ENCODE assay signal across 21 cellular contexts in genomic region chr20:32126919-32127318, GRCh38. TPM values are rescaled to one million over a fixed set of nuclear protein-coding genes. Genes with fewer than 3 reads are reported as not detected.
DNase-seq lines count a peak whose midpoint lies in the region; ATAC-seq, FAIRE-seq and TF ChIP-seq lines count a peak whose summit lies in the region.
"Had no signal": no experiment of that assay in that cellular context is flagged by ENCODE, and none has a peak within 500 bp of the region (broad histone marks: within the 10 kb centered on the region; RNA-seq: fewer than 3 reads in every experiment).

No MANE protein-coding gene starts in this region.

- CTCF ChIA-PET in K562 (lab: Yijun Ruan, JAX; ENCODE audit: low intra/inter-chr PET ratio) = no interaction called here

- no peak for FAIRE-seq in K562 (lab: Jason Lieb, UNC)
- FAIRE-seq: A549, D721Med, GM12892, GM18507 had no signal

- peak; percentile 46 for DNase-seq in NCI-H82 (lab: John Stamatoyannopoulos, UW)
- no peak for DNase-seq in NCI-H82 treated with DMSO at 0.1 percent for 48 hours (lab: John Stamatoyannopoulos, UW; ENCODE audit: unreplicated experiment)
- no peak for DNase-seq in K562 (ENCODE audit: extremely low read depth in 1 of 4, low spot score in 3 of 4)
- peak; percentile 14 for DNase-seq in islet precursor cell
- DNase-seq in HT-29 (ENCODE audit: low spot score) = no peak
- DNase-seq in tibial artery = no peak
- DNase-seq in NCI-H446 (lab: John Stamatoyannopoulos, UW) = no peak
- DNase-seq: AML-193; CD4-positive, alpha-beta T cell; DMS153; DMS79; GDM1; HCEC 1CT; IMR-90 had no signal

- ATAC-seq in K562 = no peak
- ATAC-seq: A549 had no signal

- POLR2A ChIA-PET in K562 (lab: Yijun Ruan, JAX) = no interaction called here

- in situ Hi-C loops in K562 (cut with MboI) = no loop called here

- no peak overlapping the region for H3K9ac ChIP-seq in K562 (ENCODE audit: insufficient read depth in 1 of 2, low read depth in 2 of 2, low read length in 2 of 2)

- no peaks in the 10 kb centered on the region for H3K4me1 ChIP-seq in K562 (replicated peaks in 1 of 2; ENCODE audit: control insufficient read depth in 2 of 2, insufficient read depth in 2 of 2, low read length in 2 of 2)
- peaks cover 0 to 10% (median 0%) of the 10 kb centered on the region in 4 donors for H3K4me1 ChIP-seq in tibial artery
- H3K4me1 ChIP-seq: A549, Caco-2 had no signal

- H4K20me1 ChIP-seq in K562 (replicated peaks; ENCODE audit: control insufficient read depth, insufficient read depth, low read length) = peaks cover 22% of the 10 kb centered on the region

- peaks cover 58% of the 10 kb centered on the region for H3K79me2 ChIP-seq in K562 (ENCODE audit: control insufficient read depth, insufficient read depth, low read length)

- H3K9me3 ChIP-seq in K562 (replicated peaks; ENCODE audit: control insufficient read depth, insufficient read depth, low read depth, low read length) = no peaks in the 10 kb centered on the region
- H3K9me3 ChIP-seq in tibial artery = no peaks in the 10 kb centered on the region
- H3K9me3 ChIP-seq: A549, Caco-2 had no signal

- no peak for TF ChIP-seq POLR2A in K562 (conservative IDR thresholded peaks at IDR 0.05)

- H3K4me3 ChIP-seq in K562 = no peak overlapping the region
- H3K4me3 ChIP-seq in tibial artery = no peak overlapping the region
- H3K4me3 ChIP-seq: A549 had no signal

- no peaks in the 10 kb centered on the region for H3K27me3 ChIP-seq in K562 (ENCODE audit: control insufficient read depth in 2 of 2, insufficient read depth in 2 of 2, low read length in 2 of 2)
- no peaks in the 10 kb centered on the region for H3K27me3 ChIP-seq in tibial artery

- intact Hi-C loops in K562 (cut with micrococcal nuclease) = no loop called here
- intact Hi-C loops in tibial artery (cut with DNase I; ENCODE audit: low total_unique reads) = no loop called here

- WGBS in K562 (ENCODE audit: insufficient coverage, low coverage, missing lambda C conversion rate) = 88% methylated on average over 8 of the region's 8 CpGs

- H3K27ac ChIP-seq in K562 (ENCODE audit: extremely low read depth, low read depth, low read length) (no peak overlapping the region), tibial artery (no peak overlapping the region)
- H3K27ac ChIP-seq: 22Rv1, A549, C4-2B had no signal

- no peak for TF ChIP-seq RAD21 in K562 (CRISPR knock-in tag; conservative IDR thresholded peaks at IDR 0.05 in 1 of 2, IDR thresholded peaks at IDR 0.05 in 1 of 2)

- no peak overlapping the region for H2AFZ ChIP-seq in K562 (ENCODE audit: low read depth, low read length)

- no TSS peak for BruUV-seq in K562 (replicated peaks; lab: Mats Ljungman, UMichigan)

- H3K9me1 ChIP-seq in K562 (ENCODE audit: control insufficient read depth, insufficient read depth, low read length) = no peaks in the 10 kb centered on the region

- H3K4me2 ChIP-seq in K562 (ENCODE audit: insufficient read depth, low read length) = no peak overlapping the region
- H3K4me2 ChIP-seq: A549 had no signal

- H3K36me3 ChIP-seq in K562 (ENCODE audit: control insufficient read depth, insufficient read depth, low read length) (peaks cover 30% of the 10 kb centered on the region), tibial artery (peaks cover 0 to 6% (median 0%) of the 10 kb centered on the region in 3 donors)

- TF ChIP-seq CTCF in K562 (IDR thresholded peaks at IDR 0.05 in 2 of 3, conservative IDR thresholded peaks at IDR 0.05 in 1 of 3; ENCODE audit: insufficient read depth in 2 of 3, low read depth in 1 of 3, low read length in 3 of 3) = no peak
- TF ChIP-seq CTCF in tibial artery (IDR thresholded peaks at IDR 0.05) = no peak

- TF ChIP-seq EP300 in K562 (IDR thresholded peaks at IDR 0.05; ENCODE audit: low read length) = no peak

TF ChIP-seq in K562, 482 proteins besides CTCF, POLR2A, EP300 and RAD21:
- TF ChIP-seq RBM25 (IDR thresholded peaks at IDR 0.05; ENCODE audit: low read depth, low read length, severe bottlenecking) (peak; percentile 77), TAF15 (IDR thresholded peaks at IDR 0.05; ENCODE audit: low read depth, low read length) (no peak), PRPF4 (IDR thresholded peaks at IDR 0.05; ENCODE audit: insufficient read depth, low read depth, low read length, poor library complexity, severe bottlenecking) (no peak), ZNF175 (CRISPR knock-in tag; IDR thresholded peaks at IDR 0.05; ENCODE audit: low read depth) (no peak), U2AF2 (optimal IDR thresholded peaks at IDR 0.05; ENCODE audit: low read depth, low read length) (no peak)

RNA-seq across cellular contexts. Expression of gene TM9SF4, which starts 17.4 kb away (rescaled TPM):
- 78.5 and 135 TPM in 2 replicates for total RNA-seq in K562 (2011; cell fraction: chromatin; rRNA removed; ENCODE audit: low replicate concordance)
- total RNA-seq in K562 (2011; cell fraction: nucleolus; rRNA removed) = 130 and 142 TPM in 2 replicates
- 113 and 145 TPM in 2 replicates for total RNA-seq in K562 (2011; cell fraction: nucleoplasm; rRNA removed)
- total RNA-seq in K562 (2014; rRNA removed) (14.5 and 22.1 TPM in 2 replicates), K562 (2014; rRNA removed; fragmentation: Illumina TruSeq; extraction: Trizol) (19.7 and 20.9 TPM in 2 replicates), K562 (2015; rRNA removed; fragmentation: Illumina TruSeq; extraction: Trizol) (25.6 and 29.2 TPM in 2 replicates), K562 (2021) (35.0 and 37.9 TPM in 2 replicates)
- polyA plus RNA-seq in K562 (2011; rRNA removed) (39.7 and 54.8 TPM in 2 replicates), K562 (2014; fragmentation: Illumina TruSeq; extraction: Trizol) (41.0 and 46.3 TPM in 2 replicates), K562 (2014; fragmentation: Nextera tagmentation; extraction: Ambion mirVana) (10 to 100 TPM; 15.9 to 20.2 TPM), K562 (2014; rRNA removed) (26.9 and 30.2 TPM in 2 replicates)
- 46.2 and 53.5 TPM in 2 replicates for polyA plus RNA-seq in K562 (2011; cell fraction: cytosol; rRNA removed)
- polyA plus RNA-seq in K562 (2011; cell fraction: nucleus; rRNA removed) = 53.7 and 73.9 TPM in 2 replicates
- polyA plus RNA-seq in K562 (2012) = 30.7 and 40.9 TPM in 2 replicates
- polyA minus RNA-seq in K562 (2011; rRNA and poly(A)+ RNA removed) = 45.1 and 50.0 TPM in 2 replicates
- polyA minus RNA-seq in K562 (2011; cell fraction: cytosol; rRNA and poly(A)+ RNA removed) = 38.8 and 51.2 TPM in 2 replicates
- 41.9 and 70.4 TPM in 2 replicates for polyA minus RNA-seq in K562 (2011; cell fraction: nucleus; rRNA and poly(A)+ RNA removed)
- 39.9 and 45.9 TPM in 2 replicates for total RNA-seq in HT-29 (2014; rRNA removed; shearing (Covaris generic))

Comparison
In these comparisons a context has a peak if more than half of its experiments do, and no peak if none do; other contexts are left out.
1. DNase-seq: peak in NCI-H82 (single experiment) and islet precursor cell (single experiment); none in NCI-H82 treated with DMSO at 0.1 percent for 48 hours (single experiment), K562 (0 of 4), HT-29 (single experiment), tibial artery (0 of 2) and NCI-H446 (0 of 2).